ENCODE assay signal across 19 cellular contexts in the genomic region with DNA sequence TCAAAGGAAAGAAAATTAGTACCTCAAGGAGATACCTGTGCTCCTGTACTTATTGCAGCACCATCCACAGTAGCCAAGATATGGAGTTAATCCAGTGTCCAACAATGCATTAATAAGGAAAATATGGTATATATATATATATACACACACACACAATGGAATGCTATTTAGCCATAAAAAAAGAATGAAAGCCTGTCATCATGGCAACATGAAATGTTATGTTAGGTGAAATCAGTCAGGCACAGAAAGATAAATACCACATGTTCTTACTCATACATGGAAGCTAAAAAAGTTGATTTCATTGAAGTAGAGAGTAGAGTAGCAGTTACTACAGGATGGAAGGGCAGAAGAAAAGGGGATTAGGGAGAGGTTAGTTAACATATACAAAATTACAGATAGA.
A peak's percentile ranks its signal among the peaks of the same experiment; 100 is the strongest.
DNase-seq lines count a peak whose midpoint lies in the region; ATAC-seq and TF ChIP-seq lines count a peak whose summit lies in the region.
"Had no signal": no experiment of that assay in that cellular context is flagged by ENCODE, and none has a peak within 500 bp of the region (broad histone marks: within the 10 kb centered on the region; RNA-seq: fewer than 3 reads in every experiment).

No MANE protein-coding gene starts in this region.

- H3K79me2 ChIP-seq in mammary epithelial cell (ENCODE audit: insufficient read depth, low read length), result no peaks in the 10 kb centered on the region
- no peaks in the 10 kb centered on the region for H3K79me2 ChIP-seq in MM.1S (ENCODE audit: low read length)
- H3K79me2 ChIP-seq in PC-3 (ENCODE audit: low read length), result no peaks in the 10 kb centered on the region

- POLR2A ChIA-PET in PC-3 (lab: Charles Lee; ENCODE audit: unreplicated experiment), result no interaction called here

- no TSS peak for BruUV-seq in mammary epithelial cell (replicated peaks; lab: Mats Ljungman, UMichigan)
- BruUV-seq in PC-3 (replicated peaks; lab: Mats Ljungman, UMichigan), result no TSS peak

- H3K4me1 ChIP-seq in mammary epithelial cell (ENCODE audit: insufficient read depth, low read length), result no peaks in the 10 kb centered on the region
- H3K4me1 ChIP-seq in breast epithelium, result no peaks in the 10 kb centered on the region
- no peaks in the 10 kb centered on the region for H3K4me1 ChIP-seq in MM.1S (ENCODE audit: low read length)
- no peaks in the 10 kb centered on the region for H3K4me1 ChIP-seq in PC-3 (ENCODE audit: insufficient read depth, low read length)
- H3K4me1 ChIP-seq: Peyer's patch had no signal

- CTCF ChIA-PET in mammary epithelial cell (lab: Charles Lee; ENCODE audit: low non-redundant PET), result no interaction called here
- CTCF ChIA-PET in PC-3 (lab: Charles Lee), result no interaction called here

- dilution Hi-C loops in mammary epithelial cell (cut with HindIII; ENCODE audit: low sequenced_read_pairs), result no loop called here

- TF ChIP-seq CTCF in mammary epithelial cell (conservative IDR thresholded peaks at IDR 0.05 in 1 of 2, IDR thresholded peaks at IDR 0.05 in 1 of 2; ENCODE audit: extremely low read depth in 1 of 2, insufficient read depth in 1 of 2, low read depth in 1 of 2, low read length in 2 of 2) (no peak), breast epithelium (IDR thresholded peaks at IDR 0.05) (no peak), MM.1S (IDR thresholded peaks at IDR 0.05; ENCODE audit: low read length) (no peak), PC-3 (conservative IDR thresholded peaks at IDR 0.05; ENCODE audit: low read depth, low read length) (no peak)

- no peak overlapping the region for H3K4me3 ChIP-seq in mammary epithelial cell (replicated peaks in 1 of 3; ENCODE audit: insufficient read depth in 1 of 3, low read depth in 2 of 3, low read length in 3 of 3)
- H3K4me3 ChIP-seq in breast epithelium, result no peak overlapping the region
- no peak overlapping the region for H3K4me3 ChIP-seq in MM.1S (ENCODE audit: low read length)
- H3K4me3 ChIP-seq in PC-3 (ENCODE audit: low read length), result no peak overlapping the region
- H3K4me3 ChIP-seq: GM23248, Peyer's patch had no signal

- H3K27ac ChIP-seq in mammary epithelial cell (ENCODE audit: insufficient read depth, low read depth, low read length) (no peak overlapping the region), breast epithelium (no peak overlapping the region), MM.1S (ENCODE audit: low read length) (no peak overlapping the region), PC-3 (ENCODE audit: low read length) (no peak overlapping the region)
- H3K27ac ChIP-seq: C4-2B, GM23248, HL-60, Peyer's patch had no signal

- H3K9me3 ChIP-seq in mammary epithelial cell (replicated peaks; ENCODE audit: insufficient read depth, low read length), result no peaks in the 10 kb centered on the region
- H3K9me3 ChIP-seq in breast epithelium, result no peaks in the 10 kb centered on the region
- H3K9me3 ChIP-seq in MM.1S (replicated peaks; ENCODE audit: insufficient read depth, low read length), result no peaks in the 10 kb centered on the region; the same call in 1 of the 2 replicates
- H3K9me3 ChIP-seq in PC-3 (ENCODE audit: low read length), result no peaks in the 10 kb centered on the region
- H3K9me3 ChIP-seq: Peyer's patch had no signal

- intact Hi-C loops in mammary epithelial cell (cut with micrococcal nuclease), result no loop called here
- intact Hi-C loops in breast epithelium (cut with DNase I; ENCODE audit: low total_unique reads), result no loop called here
- intact Hi-C loops in PC-3 (cut with micrococcal nuclease), result no loop called here

- no peaks in the 10 kb centered on the region for H3K27me3 ChIP-seq in mammary epithelial cell (ENCODE audit: insufficient read depth, low read length)
- H3K27me3 ChIP-seq in breast epithelium, result no peaks in the 10 kb centered on the region
- H3K27me3 ChIP-seq in MM.1S (replicated peaks; ENCODE audit: insufficient read depth, low read length), result no peaks in the 10 kb centered on the region
- no peaks in the 10 kb centered on the region for H3K27me3 ChIP-seq in PC-3 (ENCODE audit: low read length)
- H3K27me3 ChIP-seq: Peyer's patch had no signal

- in situ Hi-C loops in mammary epithelial cell (cut with MboI; ENCODE audit: low sequenced_read_pairs in 2 of 2), result no loop called here

- H3K9ac ChIP-seq in mammary epithelial cell (ENCODE audit: insufficient read depth, low read length), result no peak overlapping the region
- H3K9ac ChIP-seq in MM.1S (ENCODE audit: low read length), result no peak overlapping the region
- no peak overlapping the region for H3K9ac ChIP-seq in PC-3 (ENCODE audit: low read length)
- H3K9ac ChIP-seq: GM23248 had no signal

- H3K9me2 ChIP-seq in MM.1S (replicated peaks; ENCODE audit: insufficient read depth, low read length) (no peaks in the 10 kb centered on the region), PC-3 (replicated peaks; ENCODE audit: low read length) (no peaks in the 10 kb centered on the region)

- H2AFZ ChIP-seq in mammary epithelial cell (ENCODE audit: low read depth, low read length) (no peak overlapping the region), MM.1S (ENCODE audit: low read length) (no peak overlapping the region), PC-3 (ENCODE audit: low read length) (no peak overlapping the region)
- H2AFZ ChIP-seq: GM23248 had no signal

- H3K36me3 ChIP-seq in mammary epithelial cell (ENCODE audit: insufficient read depth, low read length) (no peaks in the 10 kb centered on the region), breast epithelium (no peaks in the 10 kb centered on the region), MM.1S (replicated peaks; ENCODE audit: insufficient read depth, low read length) (no peaks in the 10 kb centered on the region), PC-3 (ENCODE audit: low read depth, low read length) (no peaks in the 10 kb centered on the region)
- H3K36me3 ChIP-seq: Peyer's patch had no signal

- H4K20me1 ChIP-seq in mammary epithelial cell (ENCODE audit: insufficient read depth, low read length) (no peaks in the 10 kb centered on the region), MM.1S (ENCODE audit: insufficient read depth, low read length) (no peaks in the 10 kb centered on the region), PC-3 (ENCODE audit: low read length) (no peaks in the 10 kb centered on the region)

- H3K4me2 ChIP-seq in mammary epithelial cell (ENCODE audit: insufficient read depth, low read depth, low read length) (no peak overlapping the region), MM.1S (ENCODE audit: low read depth, low read length) (no peak overlapping the region), PC-3 (ENCODE audit: low read length) (no peak overlapping the region)

- no peaks in the 10 kb centered on the region for H3F3A ChIP-seq in MM.1S (ENCODE audit: insufficient read depth, low read length)
- no peaks in the 10 kb centered on the region for H3F3A ChIP-seq in PC-3 (ENCODE audit: low read length, unreplicated experiment)

- ATAC-seq in HG03439 (IDR thresholded peaks at IDR 0.05; ENCODE audit: unreplicated experiment) (no peak), PC-3 (no peak)
- ATAC-seq: SK-N-SH treated with all-trans-retinoic acid at 6 μM for 48 hours had no signal

- DNase-seq in mammary epithelial cell (peak; percentile 42), breast epithelium (ENCODE audit: low spot score in 2 of 2) (no peak), dedifferentiated amniotic fluid mesenchymal stem cell (ENCODE audit: extremely low spot score) (peak; percentile 25), iris pigment epithelial cell (ENCODE audit: low read depth) (peak; percentile 71), nucleus accumbens (lab: John Stamatoyannopoulos, UW) (no peak), MM.1S (no peak), PC-3 (no peak)
- DNase-seq: DMS153, GM23248, KG1, NCI-H1105, NCI-H1694 treated with DMSO at 0.1 percent for 48 hours, NCI-H774, Peyer's patch, SHP77 had no signal

- TF ChIP-seq POLR2A in breast epithelium (IDR thresholded peaks at IDR 0.05), result no peak

Comparison
In these comparisons a context has a peak if more than half of its experiments do, and no peak if none do; other contexts are left out.
1. DNase-seq: peak in mammary epithelial cell (single experiment), dedifferentiated amniotic fluid mesenchymal stem cell (single experiment) and iris pigment epithelial cell (single experiment); none in breast epithelium (0 of 2), nucleus accumbens (0 of 56), MM.1S (single experiment) and PC-3 (single experiment).